ENCODE assay signal across 14 cellular contexts in genomic region chr2:186059096-186059495, GRCh38.
A peak's percentile ranks its signal among the peaks of the same experiment; 100 is the strongest.
DNase-seq lines count a peak whose midpoint lies in the region; ATAC-seq, FAIRE-seq and TF ChIP-seq lines count a peak whose summit lies in the region.
"Had no signal": no experiment of that assay in that cellular context is flagged by ENCODE, and none has a peak within 500 bp of the region (broad histone marks: within the 10 kb centered on the region; RNA-seq: fewer than 3 reads in every experiment).

No MANE protein-coding gene starts in this region.

- H3K9me3 ChIP-seq in K562 (replicated peaks; ENCODE audit: control insufficient read depth, insufficient read depth, low read depth, low read length) (no peaks in the 10 kb centered on the region), upper lobe of left lung (no peaks in the 10 kb centered on the region)
- H3K9me3 ChIP-seq: thoracic aorta had no signal

- H2AFZ ChIP-seq in K562 (ENCODE audit: low read depth, low read length): no peak overlapping the region

- H3K4me2 ChIP-seq in K562 (ENCODE audit: insufficient read depth, low read length): no peak overlapping the region
- H3K4me2 ChIP-seq: KMS-11 had no signal

- H3K27ac ChIP-seq in K562 (ENCODE audit: extremely low read depth, low read depth, low read length) (no peak overlapping the region), upper lobe of left lung (no peak overlapping the region)
- H3K27ac ChIP-seq: KMS-11, thoracic aorta, WERI-Rb-1 had no signal

- CTCF ChIA-PET in K562 (lab: Yijun Ruan, JAX; ENCODE audit: low intra/inter-chr PET ratio): no interaction called here

- TF ChIP-seq POLR2A in K562 (conservative IDR thresholded peaks at IDR 0.05) (no peak), upper lobe of left lung (IDR thresholded peaks at IDR 0.05) (no peak)

- no peaks in the 10 kb centered on the region for H3K9me1 ChIP-seq in K562 (ENCODE audit: control insufficient read depth, insufficient read depth, low read length)

- intact Hi-C loops in K562 (cut with micrococcal nuclease): no loop called here

- H3K9ac ChIP-seq in K562 (ENCODE audit: insufficient read depth in 1 of 2, low read depth in 2 of 2, low read length in 2 of 2): no peak overlapping the region
- H3K9ac ChIP-seq: KMS-11 had no signal

- POLR2A ChIA-PET in K562 (lab: Yijun Ruan, JAX): no interaction called here

- H3K4me3 ChIP-seq in K562 (no peak overlapping the region), upper lobe of left lung (no peak overlapping the region)
- H3K4me3 ChIP-seq: thoracic aorta had no signal

- H3K4me1 ChIP-seq in K562 (replicated peaks in 1 of 2; ENCODE audit: control insufficient read depth in 2 of 2, insufficient read depth in 2 of 2, low read length in 2 of 2) (no peaks in the 10 kb centered on the region), upper lobe of left lung (peaks cover 0 to 6% (median 6%) of the 10 kb centered on the region in 4 donors)

- H3K79me2 ChIP-seq in K562 (ENCODE audit: control insufficient read depth, insufficient read depth, low read length): no peaks in the 10 kb centered on the region

- no TSS peak for BruUV-seq in K562 (replicated peaks; lab: Mats Ljungman, UMichigan)

- peak; percentile 9 for DNase-seq in H4 (ENCODE audit: low spot score)
- DNase-seq in NCI-H2081 (lab: John Stamatoyannopoulos, UW): peak; percentile 18 to 61
- DNase-seq in K562 (ENCODE audit: extremely low read depth in 1 of 4, low spot score in 3 of 4): no peak
- DNase-seq in medulla oblongata (ENCODE audit: extremely low spot score): peak; percentile 48
- no peak for DNase-seq in HPDE6-E6E7 (ENCODE audit: extremely low spot score)
- DNase-seq in KG1 (lab: John Stamatoyannopoulos, UW): no peak
- no peak for DNase-seq in upper lobe of left lung
- DNase-seq: DMS79 treated with DMSO at 0.1 percent for 48 hours, nucleus accumbens, WERI-Rb-1 had no signal

- TF ChIP-seq CTCF in K562 (IDR thresholded peaks at IDR 0.05 in 2 of 3, conservative IDR thresholded peaks at IDR 0.05 in 1 of 3; ENCODE audit: insufficient read depth in 2 of 3, low read depth in 1 of 3, low read length in 3 of 3) (no peak), upper lobe of left lung (IDR thresholded peaks at IDR 0.05) (no peak)

- FAIRE-seq in K562 (lab: Jason Lieb, UNC): no peak

- H3K27me3 ChIP-seq in K562 (ENCODE audit: control insufficient read depth in 2 of 2, insufficient read depth in 2 of 2, low read length in 2 of 2) (no peaks in the 10 kb centered on the region), upper lobe of left lung (no peaks in the 10 kb centered on the region)

- H3K36me3 ChIP-seq in K562 (ENCODE audit: control insufficient read depth, insufficient read depth, low read length): no peaks in the 10 kb centered on the region
- no peaks in the 10 kb centered on the region for H3K36me3 ChIP-seq in upper lobe of left lung
- H3K36me3 ChIP-seq: thoracic aorta, WERI-Rb-1 had no signal

- TF ChIP-seq EP300 in K562 (IDR thresholded peaks at IDR 0.05; ENCODE audit: low read length) (no peak), upper lobe of left lung (IDR thresholded peaks at IDR 0.05) (no peak)

- WGBS in K562 (ENCODE audit: insufficient coverage, low coverage, missing lambda C conversion rate): 0% methylated on average over 1 of the region's 1 CpG
- 16 to 29% methylated on average over 1 of the region's 1 CpG for WGBS in upper lobe of left lung, 2 donors

- no peak for ATAC-seq in K562
- ATAC-seq in GM18867 (IDR thresholded peaks at IDR 0.05; ENCODE audit: unreplicated experiment): no peak
- no peak for ATAC-seq in upper lobe of left lung (ENCODE audit: low FRiP score in 2 of 2)
- ATAC-seq: esophagus mucosa had no signal

- in situ Hi-C loops in K562 (cut with MboI): no loop called here

- no peaks in the 10 kb centered on the region for H4K20me1 ChIP-seq in K562 (replicated peaks; ENCODE audit: control insufficient read depth, insufficient read depth, low read length)

- no peak for TF ChIP-seq RAD21 in K562 (CRISPR knock-in tag; conservative IDR thresholded peaks at IDR 0.05 in 1 of 2, IDR thresholded peaks at IDR 0.05 in 1 of 2)

TF ChIP-seq in K562, 482 proteins besides CTCF, POLR2A, EP300 and RAD21 (continues in another document):
- peak; percentile 81 for TF ChIP-seq NFIC (IDR thresholded peaks at IDR 0.05)
- no peak for TF ChIP-seq ZNF589 (CRISPR knock-in tag; IDR thresholded peaks at IDR 0.05; ENCODE audit: low read depth)
- TF ChIP-seq FUS (optimal IDR thresholded peaks at IDR 0.05; ENCODE audit: low read depth, low read length): no peak
- no peak for TF ChIP-seq POU5F1 (IDR thresholded peaks at IDR 0.05; ENCODE audit: borderline replicate concordance, low read depth, low read length, partially characterized antibody)
- TF ChIP-seq BRD4 (IDR thresholded peaks at IDR 0.05): no peak
- TF ChIP-seq BRD9 (IDR thresholded peaks at IDR 0.05; ENCODE audit: low read depth, partially characterized antibody): no peak
- no peak for TF ChIP-seq ZNF407 (IDR thresholded peaks at IDR 0.05; ENCODE audit: low read depth)
- no peak for TF ChIP-seq MIER1 (IDR thresholded peaks at IDR 0.05; ENCODE audit: low read depth)
- TF ChIP-seq STAT6 (CRISPR knock-in tag; IDR thresholded peaks at IDR 0.05): no peak
- peak; percentile 87 for TF ChIP-seq NFIX (CRISPR knock-in tag; IDR thresholded peaks at IDR 0.05; ENCODE audit: low read depth)
- no peak for TF ChIP-seq ZNF184 (CRISPR knock-in tag; IDR thresholded peaks at IDR 0.05)
- no peak for TF ChIP-seq NFE2L1 (tag; IDR thresholded peaks at IDR 0.05; ENCODE audit: borderline replicate concordance, low read depth)

Comparison
In these comparisons a context has a peak if more than half of its experiments do, and no peak if none do; other contexts are left out.
1. DNase-seq: peak in H4 (single experiment), NCI-H2081 (2 of 2) and medulla oblongata (single experiment); none in K562 (0 of 4), HPDE6-E6E7 (single experiment), KG1 (single experiment) and upper lobe of left lung (0 of 2).